Comparison of ENCODE assay signal across 1 cellular context in genomic region chr5:170216262-170216864, GRCh38.
TF ChIP-seq lines count a peak whose summit lies in the region.

No MANE protein-coding gene starts in this region.

TF ChIP-seq in A549, 52 proteins besides CTCF, POLR2A, EP300 and RAD21:
- TF ChIP-seq RCOR1 (IDR thresholded peaks at IDR 0.05; ENCODE audit: low read depth, low read length) (no peak), SMC3 (IDR thresholded peaks at IDR 0.05) (peak; percentile 92)
